In the genomic region with DNA sequence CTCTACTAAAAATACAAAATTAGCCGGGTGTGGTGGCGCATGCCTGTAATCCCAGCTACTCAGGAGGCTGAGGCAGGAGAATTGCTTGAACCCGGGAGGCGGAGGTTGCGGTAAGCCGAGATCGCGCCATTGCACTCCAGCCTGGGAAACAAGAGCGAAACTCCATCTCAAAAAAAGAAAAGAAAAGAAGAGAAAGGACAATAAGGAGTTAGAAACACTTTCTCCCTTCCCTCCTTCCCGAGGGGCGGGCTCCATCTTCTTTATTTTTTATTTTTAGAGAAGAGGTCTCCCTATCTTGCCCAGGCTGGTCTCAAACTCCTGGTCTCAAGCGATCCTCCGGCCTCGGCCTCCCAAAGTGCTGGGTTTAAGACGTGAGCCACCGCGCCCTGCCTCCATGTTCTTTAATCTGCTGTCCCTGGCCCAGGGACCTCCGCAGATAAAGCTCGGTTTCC, we compare ENCODE assay signal across 8 cellular contexts. TPM values are rescaled to one million over a fixed set of nuclear protein-coding genes. Genes with fewer than 3 reads are reported as not detected.
DNase-seq lines count a peak whose midpoint lies in the region; ATAC-seq and TF ChIP-seq lines count a peak whose summit lies in the region.
"Not testable (repeated sequence)": the region's sequence is repeated elsewhere in the genome, so short reads cannot be mapped to it uniquely, and the experiment has no call there.

No MANE protein-coding gene starts in this region.

- H3K27ac ChIP-seq in A673 (ENCODE audit: low read depth, low read length, poor library complexity, severe bottlenecking) (peak overlapping the region; percentile 98), OCI-LY7 (ENCODE audit: low read depth, low read length, poor library complexity, severe bottlenecking) (peak overlapping the region; percentile 83), colonic mucosa (peak overlapping the region; percentile 94), right atrium auricular region (peak overlapping the region; percentile 92 to 97)
- peak overlapping the region; percentile 80 for H3K27ac ChIP-seq in naive thymus-derived CD4-positive, alpha-beta T cell (ENCODE audit: low read depth, low read length)

- POLR2A ChIA-PET in A673 (lab: Charles Lee; ENCODE audit: low non-redundant PET) (interaction anchor here (0.7 to 1.3 kb wide), 3 partner anchors 23 to 24 kb away, joined by 5 to 9 read pairs (median 6); a partner anchor contains a TSS), OCI-LY7 (lab: Charles Lee) (interaction anchor here (0.5 to 2.3 kb wide), 19 partner anchors 12 to 859 kb away, joined by 3 to 14 read pairs (median 4); no protein-coding TSS in a partner anchor)
- POLR2A ChIA-PET in naive thymus-derived CD4-positive, alpha-beta T cell (lab: Charles Lee): interaction anchor here (0.7 to 6.4 kb wide), 20 partner anchors 10 to 218 kb away, joined by 3 to 93 read pairs (median 7); a partner anchor contains a TSS

- peak overlapping the region; percentile 100 for H3K27ac Mint-ChIP-seq in activated T-helper 17 cell treated with anti-CD3 and anti-CD28 coated beads, Interleukin-2, amount 50 U/mL, for 72 hours
- peak overlapping the region; percentile 97 to 100 (median 99) for H3K27ac Mint-ChIP-seq in naive thymus-derived CD4-positive, alpha-beta T cell
- H3K27ac Mint-ChIP-seq in stimulated activated effector memory CD8-positive, alpha-beta T cell treated with anti-CD3 and anti-CD28 coated beads, Interleukin-12 subunit alpha, Interleukin-12 subunit beta, amount 100 ng/mL, for 72 hours: peak overlapping the region; percentile 99

- not testable (repeated sequence) for DNase-seq in A673 (ENCODE audit: low spot score); OCI-LY7 (ENCODE audit: low spot score); colonic mucosa; right atrium auricular region (ENCODE audit: low spot score); naive thymus-derived CD4-positive, alpha-beta T cell; stimulated activated effector memory CD8-positive, alpha-beta T cell treated with anti-CD3 and anti-CD28 coated beads, Interleukin-12 subunit alpha, Interleukin-12 subunit beta, amount 100 ng/mL, for 72 hours (ENCODE audit: low spot score in 2 of 2)

- H3K4me3 ChIP-seq in A673 (ENCODE audit: low read depth, low read length, poor library complexity, severe bottlenecking): peak overlapping the region; percentile 62
- H3K4me3 ChIP-seq in OCI-LY7 (ENCODE audit: low read depth, low read length, poor library complexity, severe bottlenecking): peak overlapping the region; percentile 71
- H3K4me3 ChIP-seq in colonic mucosa: peak overlapping the region; percentile 68
- H3K4me3 ChIP-seq in right atrium auricular region: peak overlapping the region; percentile 64 to 79
- H3K4me3 ChIP-seq in naive thymus-derived CD4-positive, alpha-beta T cell (ENCODE audit: low read length): not testable (repeated sequence)

- TF ChIP-seq POLR2A in GM18526 (IDR thresholded peaks at IDR 0.05; ENCODE audit: extremely low read depth, insufficient read length): peak; percentile 42

- not testable (repeated sequence) for H4K20me1 ChIP-seq in OCI-LY7 (ENCODE audit: insufficient read depth, low read length)

- H3K36me3 ChIP-seq in A673 (ENCODE audit: insufficient read depth, low read length, poor library complexity, severe bottlenecking); OCI-LY7 (ENCODE audit: insufficient read depth, low read length); colonic mucosa; right atrium auricular region; naive thymus-derived CD4-positive, alpha-beta T cell (ENCODE audit: control insufficient read depth in 2 of 3, insufficient read depth in 3 of 3, low read length in 3 of 3): not testable (repeated sequence)

- ATAC-seq in activated T-helper 17 cell treated with anti-CD3 and anti-CD28 coated beads, Interleukin-2, amount 50 U/mL, for 72 hours (replicated peaks); naive thymus-derived CD4-positive, alpha-beta T cell; stimulated activated effector memory CD8-positive, alpha-beta T cell treated with anti-CD3 and anti-CD28 coated beads, Interleukin-12 subunit alpha, Interleukin-12 subunit beta, amount 100 ng/mL, for 72 hours: not testable (repeated sequence)

- not testable (repeated sequence) for H3K9me2 ChIP-seq in OCI-LY7 (ENCODE audit: insufficient read depth, low read length)

- peak overlapping the region; percentile 90 for H3K4me2 ChIP-seq in OCI-LY7 (ENCODE audit: low read length)

- not testable (repeated sequence) for H3K9me3 Mint-ChIP-seq in activated T-helper 17 cell treated with anti-CD3 and anti-CD28 coated beads, Interleukin-2, amount 50 U/mL, for 72 hours; naive thymus-derived CD4-positive, alpha-beta T cell; stimulated activated effector memory CD8-positive, alpha-beta T cell treated with anti-CD3 and anti-CD28 coated beads, Interleukin-12 subunit alpha, Interleukin-12 subunit beta, amount 100 ng/mL, for 72 hours

- BruUV-seq in A673 (replicated peaks; lab: Mats Ljungman, UMichigan): not testable (repeated sequence)
- TSS peak; percentile 91 for BruUV-seq in OCI-LY7 (replicated peaks; lab: Mats Ljungman, UMichigan)

- TF ChIP-seq CTCF in A673 (conservative IDR thresholded peaks at IDR 0.05; ENCODE audit: low read depth, low read length); OCI-LY7 (conservative IDR thresholded peaks at IDR 0.05; ENCODE audit: low read length); colonic mucosa (IDR thresholded peaks at IDR 0.05); right atrium auricular region (IDR thresholded peaks at IDR 0.05): not testable (repeated sequence)

- not testable (repeated sequence) for H3K27me3 ChIP-seq in A673 (replicated peaks; ENCODE audit: insufficient read depth, low read depth, low read length, poor library complexity); colonic mucosa; right atrium auricular region; naive thymus-derived CD4-positive, alpha-beta T cell (ENCODE audit: control insufficient read depth in 2 of 2, insufficient read depth in 2 of 2, low read length in 2 of 2)

- CTCF ChIA-PET in A673 (lab: Charles Lee): interaction anchor here (0.6 kb wide), 1 partner anchor 1712 kb away, joined by 3 read pairs; no protein-coding TSS in a partner anchor
- CTCF ChIA-PET in OCI-LY7 (lab: Charles Lee; ENCODE audit: unreplicated experiment): interaction anchor here (0.8 to 1.1 kb wide), 3 partner anchors 22 to 30 kb away, joined by 3 to 4 read pairs (median 3); no protein-coding TSS in a partner anchor
- CTCF ChIA-PET in naive thymus-derived CD4-positive, alpha-beta T cell (lab: Charles Lee): interaction anchor here (0.8 to 1.5 kb wide), 6 partner anchors 20 to 39 kb away, joined by 3 to 7 read pairs (median 6); a partner anchor contains a TSS

- peaks cover 56% of the 10 kb centered on the region for H3K36me3 Mint-ChIP-seq in activated T-helper 17 cell treated with anti-CD3 and anti-CD28 coated beads, Interleukin-2, amount 50 U/mL, for 72 hours (ENCODE audit: low read depth)
- peaks cover 0 to 12% (median 0%) of the 10 kb centered on the region in 5 donors for H3K36me3 Mint-ChIP-seq in naive thymus-derived CD4-positive, alpha-beta T cell
- peaks cover 45% of the 10 kb centered on the region for H3K36me3 Mint-ChIP-seq in stimulated activated effector memory CD8-positive, alpha-beta T cell treated with anti-CD3 and anti-CD28 coated beads, Interleukin-12 subunit alpha, Interleukin-12 subunit beta, amount 100 ng/mL, for 72 hours

- H3K4me1 ChIP-seq in A673 (ENCODE audit: insufficient read depth, low read length, poor library complexity, severe bottlenecking): peaks cover 22% of the 10 kb centered on the region
- peaks cover 31% of the 10 kb centered on the region for H3K4me1 ChIP-seq in OCI-LY7 (ENCODE audit: insufficient read depth, low read length, poor library complexity, severe bottlenecking)
- not testable (repeated sequence) for H3K4me1 ChIP-seq in colonic mucosa
- H3K4me1 ChIP-seq in right atrium auricular region: peaks cover 0 to 17% of the 10 kb centered on the region in 2 donors
- H3K4me1 ChIP-seq in naive thymus-derived CD4-positive, alpha-beta T cell (ENCODE audit: control insufficient read depth in 2 of 2, insufficient read depth in 2 of 2, low read length in 2 of 2): peaks cover 30 to 40% of the 10 kb centered on the region in 2 donors

- H3K4me3 Mint-ChIP-seq in activated T-helper 17 cell treated with anti-CD3 and anti-CD28 coated beads, Interleukin-2, amount 50 U/mL, for 72 hours: peak overlapping the region; percentile 88
- peak overlapping the region; percentile 81 to 89 (median 85) for H3K4me3 Mint-ChIP-seq in naive thymus-derived CD4-positive, alpha-beta T cell
- peak overlapping the region; percentile 81 for H3K4me3 Mint-ChIP-seq in stimulated activated effector memory CD8-positive, alpha-beta T cell treated with anti-CD3 and anti-CD28 coated beads, Interleukin-12 subunit alpha, Interleukin-12 subunit beta, amount 100 ng/mL, for 72 hours

- intact Hi-C loops in A673 (cut with micrococcal nuclease; ENCODE audit: unreplicated experiment); colonic mucosa (cut with DNase I): not testable (repeated sequence)
- intact Hi-C loops in OCI-LY7 (cut with micrococcal nuclease; ENCODE audit: unreplicated experiment): loop anchor here (1.0 to 2.0 kb wide), 4 partner anchors 22 to 49 kb away; no protein-coding TSS in a partner anchor
- intact Hi-C loops in naive thymus-derived CD4-positive, alpha-beta T cell (cut with micrococcal nuclease): loop anchor here (1.0 to 10.0 kb wide), 11 partner anchors 12 to 552 kb away; a partner anchor contains a TSS

- H3K79me2 ChIP-seq in OCI-LY7 (ENCODE audit: insufficient read depth, low read depth, low read length): not testable (repeated sequence)

- peak overlapping the region; percentile 78 to 92 for H3K9ac ChIP-seq in colonic mucosa (ENCODE audit: low read depth in 2 of 2, low read length in 2 of 2)

- peaks cover 45% of the 10 kb centered on the region for H3K4me1 Mint-ChIP-seq in activated T-helper 17 cell treated with anti-CD3 and anti-CD28 coated beads, Interleukin-2, amount 50 U/mL, for 72 hours
- peaks cover 30 to 72% (median 66%) of the 10 kb centered on the region in 7 donors for H3K4me1 Mint-ChIP-seq in naive thymus-derived CD4-positive, alpha-beta T cell
- H3K4me1 Mint-ChIP-seq in stimulated activated effector memory CD8-positive, alpha-beta T cell treated with anti-CD3 and anti-CD28 coated beads, Interleukin-12 subunit alpha, Interleukin-12 subunit beta, amount 100 ng/mL, for 72 hours: peaks cover 71% of the 10 kb centered on the region

- H3K27me3 Mint-ChIP-seq in activated T-helper 17 cell treated with anti-CD3 and anti-CD28 coated beads, Interleukin-2, amount 50 U/mL, for 72 hours; naive thymus-derived CD4-positive, alpha-beta T cell: not testable (repeated sequence)

- peak overlapping the region; percentile 34; the same call in 1 of the 2 replicates for H2AFZ ChIP-seq in OCI-LY7 (ENCODE audit: low read length)

- H3K9me3 ChIP-seq in A673 (ENCODE audit: low read depth, low read length, poor library complexity, severe bottlenecking); OCI-LY7 (ENCODE audit: low read length); colonic mucosa; right atrium auricular region; naive thymus-derived CD4-positive, alpha-beta T cell (ENCODE audit: control insufficient read depth in 2 of 3, low read length in 3 of 3): not testable (repeated sequence)

RNA-seq across cellular contexts. Expression of a gene that starts 23.1 kb away (rescaled TPM):
- 20.7 and 39.6 TPM in 2 replicates for total RNA-seq in A673 (2021)
- 102 and 105 TPM in 2 replicates for total RNA-seq in OCI-LY7 (2014; rRNA removed; shearing (Covaris generic))
- 32.8 and 91.8 TPM in 2 replicates for total RNA-seq in OCI-LY7 (2022)
- total RNA-seq in activated T-helper 17 cell treated with anti-CD3 and anti-CD28 coated beads, Interleukin-2, amount 50 U/mL, for 72 hours: 1,000 to 10,000 TPM in 1 of 2 donors, 100 to 1,000 TPM in 1; 746 to 1,569 TPM
- total RNA-seq in colonic mucosa: 100 to 1,000 TPM in 1 of 2 donors, 10 to 100 TPM in 1; 45.5 to 147 TPM
- 100 to 1,000 TPM; 100 to 136 TPM for total RNA-seq in right atrium auricular region
- 100 to 1,000 TPM in 3 of 5 experiments, 10 to 100 TPM in 2; 25.4 to 335 (median 135) TPM for total RNA-seq in naive thymus-derived CD4-positive, alpha-beta T cell
- 100 to 1,000 TPM in 1 of 2 donors, 10 to 100 TPM in 1; 80.4 to 219 TPM for polyA plus RNA-seq in naive thymus-derived CD4-positive, alpha-beta T cell

RNA-seq across cellular contexts. Expression of a gene that starts 57.9 kb away (rescaled TPM):
- total RNA-seq in A673 (2021) (29.5 and 31.2 TPM in 2 replicates), OCI-LY7 (2022) (26.5 and 28.3 TPM in 2 replicates), colonic mucosa (10 to 100 TPM; 29.4 to 37.9 TPM), right atrium auricular region (10 to 100 TPM; 24.5 to 36.8 TPM)
- total RNA-seq in OCI-LY7 (2014; rRNA removed; shearing (Covaris generic)): 22.8 and 27.4 TPM in 2 replicates
- total RNA-seq in activated T-helper 17 cell treated with anti-CD3 and anti-CD28 coated beads, Interleukin-2, amount 50 U/mL, for 72 hours: 10 to 100 TPM; 32.0 to 35.9 TPM
- 10 to 100 TPM; 24.6 to 40.5 (median 36.2) TPM for total RNA-seq in naive thymus-derived CD4-positive, alpha-beta T cell
- 10 to 100 TPM; 17.6 to 27.6 TPM for polyA plus RNA-seq in naive thymus-derived CD4-positive, alpha-beta T cell
